1 cellular context compared by ENCODE assay signal in the genomic region with DNA sequence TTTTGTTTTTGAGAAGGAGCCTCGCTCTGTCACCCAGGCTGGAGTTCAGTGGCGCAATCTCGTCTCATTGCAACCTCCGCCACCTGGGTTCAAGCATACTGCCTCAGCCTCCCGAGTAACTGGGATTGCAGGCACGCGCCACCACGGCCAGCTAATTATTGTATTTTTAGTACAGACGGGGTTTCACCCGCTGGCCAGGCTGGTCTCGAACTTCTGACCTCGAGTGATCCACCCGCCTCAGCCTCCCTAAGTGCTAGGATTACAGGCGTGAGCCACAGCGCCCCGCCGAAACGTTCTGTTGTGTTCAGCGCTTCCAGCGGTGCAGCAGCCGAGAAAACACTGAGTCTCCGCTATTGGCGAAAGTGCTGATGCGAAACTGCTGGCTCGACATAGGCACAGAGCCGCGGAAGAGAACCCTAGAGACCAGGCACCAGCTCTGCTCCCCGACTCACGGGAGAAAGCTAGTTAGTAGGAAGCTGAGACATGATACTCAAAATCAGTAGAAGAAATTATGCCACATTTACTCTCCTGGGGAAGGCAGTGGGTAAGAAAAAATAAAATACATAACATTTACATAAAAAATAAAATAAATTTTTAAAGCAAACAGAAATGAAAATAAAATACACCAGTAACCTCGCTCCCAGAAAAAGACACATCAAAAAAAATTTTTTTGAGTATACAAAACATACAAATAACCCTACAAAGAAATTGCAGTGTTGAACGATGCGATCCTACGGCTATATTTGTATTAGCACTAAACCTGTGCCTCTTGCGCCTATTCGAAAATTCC.
A peak's percentile ranks its signal among the peaks of the same experiment; 100 is the strongest.
TF ChIP-seq lines count a peak whose summit lies in the region.

No MANE protein-coding gene starts in this region.

TF ChIP-seq in HepG2, 621 proteins besides CTCF, POLR2A, EP300 and RAD21 (continued from another document and continues in another):
- TF ChIP-seq, protein P1, sequence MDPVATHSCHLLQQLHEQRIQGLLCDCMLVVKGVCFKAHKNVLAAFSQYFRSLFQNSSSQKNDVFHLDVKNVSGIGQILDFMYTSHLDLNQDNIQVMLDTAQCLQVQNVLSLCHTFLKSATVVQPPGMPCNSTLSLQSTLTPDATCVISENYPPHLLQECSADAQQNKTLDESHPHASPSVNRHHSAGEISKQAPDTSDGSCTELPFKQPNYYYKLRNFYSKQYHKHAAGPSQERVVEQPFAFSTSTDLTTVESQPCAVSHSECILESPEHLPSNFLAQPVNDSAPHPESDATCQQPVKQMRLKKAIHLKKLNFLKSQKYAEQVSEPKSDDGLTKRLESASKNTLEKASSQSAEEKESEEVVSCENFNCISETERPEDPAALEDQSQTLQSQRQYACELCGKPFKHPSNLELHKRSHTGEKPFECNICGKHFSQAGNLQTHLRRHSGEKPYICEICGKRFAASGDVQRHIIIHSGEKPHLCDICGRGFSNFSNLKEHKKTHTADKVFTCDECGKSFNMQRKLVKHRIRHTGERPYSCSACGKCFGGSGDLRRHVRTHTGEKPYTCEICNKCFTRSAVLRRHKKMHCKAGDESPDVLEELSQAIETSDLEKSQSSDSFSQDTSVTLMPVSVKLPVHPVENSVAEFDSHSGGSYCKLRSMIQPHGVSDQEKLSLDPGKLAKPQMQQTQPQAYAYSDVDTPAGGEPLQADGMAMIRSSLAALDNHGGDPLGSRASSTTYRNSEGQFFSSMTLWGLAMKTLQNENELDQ (CRISPR knock-in tag; IDR thresholded peaks at IDR 0.05; ENCODE audit: borderline replicate concordance) = no peak
- peak; percentile 88 for TF ChIP-seq ZNF280D (CRISPR knock-in tag; IDR thresholded peaks at IDR 0.05)
- TF ChIP-seq ZNF205 (CRISPR knock-in tag; IDR thresholded peaks at IDR 0.05) = peak; percentile 84
- TF ChIP-seq, protein P2, sequence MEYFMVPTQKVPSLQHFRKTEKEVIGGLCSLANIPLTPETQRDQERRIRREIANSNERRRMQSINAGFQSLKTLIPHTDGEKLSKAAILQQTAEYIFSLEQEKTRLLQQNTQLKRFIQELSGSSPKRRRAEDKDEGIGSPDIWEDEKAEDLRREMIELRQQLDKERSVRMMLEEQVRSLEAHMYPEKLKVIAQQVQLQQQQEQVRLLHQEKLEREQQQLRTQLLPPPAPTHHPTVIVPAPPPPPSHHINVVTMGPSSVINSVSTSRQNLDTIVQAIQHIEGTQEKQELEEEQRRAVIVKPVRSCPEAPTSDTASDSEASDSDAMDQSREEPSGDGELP (IDR thresholded peaks at IDR 0.05; ENCODE audit: borderline replicate concordance, low read depth) = peak; percentile 38; the same call in 1 of the 2 replicates
- 0 out of 2 replicates have a peak, but pooled peaks have one; percentile 23 for TF ChIP-seq ARHGAP35 (CRISPR knock-in tag; IDR thresholded peaks at IDR 0.05; ENCODE audit: borderline replicate concordance)
- no peak for TF ChIP-seq STAT6 (CRISPR knock-in tag; IDR thresholded peaks at IDR 0.05; ENCODE audit: borderline replicate concordance)
- TF ChIP-seq ZNF12 (CRISPR knock-in tag; IDR thresholded peaks at IDR 0.05) = peak; percentile 47; the same call in 1 of the 2 replicates
- peak; percentile 41; the same call in 1 of the 2 replicates for TF ChIP-seq ETV5 (CRISPR knock-in tag; IDR thresholded peaks at IDR 0.05; ENCODE audit: borderline replicate concordance)
- TF ChIP-seq HNF4A (CRISPR knock-in tag; IDR thresholded peaks at IDR 0.05) = peak; percentile 29; the same call in 1 of the 2 replicates
- TF ChIP-seq KMT2B (CRISPR knock-in tag; IDR thresholded peaks at IDR 0.05) = peak; percentile 87
- TF ChIP-seq MAFF (IDR thresholded peaks at IDR 0.05; ENCODE audit: low read depth, low read length) = peak; percentile 81
- peak; percentile 80; the same call in 1 of the 2 replicates for TF ChIP-seq FOXJ3 (CRISPR knock-in tag; IDR thresholded peaks at IDR 0.05; ENCODE audit: borderline replicate concordance)
- peak; percentile 73 for TF ChIP-seq GABPB1 (CRISPR knock-in tag; IDR thresholded peaks at IDR 0.05)
- TF ChIP-seq PAXIP1 (CRISPR knock-in tag; conservative IDR thresholded peaks at IDR 0.05) = peak; percentile 52
- no peak for TF ChIP-seq SNAI1 (CRISPR knock-in tag; IDR thresholded peaks at IDR 0.05; ENCODE audit: borderline replicate concordance)
- TF ChIP-seq ZBTB46 (CRISPR knock-in tag; IDR thresholded peaks at IDR 0.05; ENCODE audit: borderline replicate concordance) = no peak
- no peak for TF ChIP-seq ZNF850 (CRISPR knock-in tag; conservative IDR thresholded peaks at IDR 0.05)
- TF ChIP-seq FOXK2 (IDR thresholded peaks at IDR 0.05) = 0 out of 2 replicates have a peak, but pooled peaks have one; percentile 45
- TF ChIP-seq ZNF687 (CRISPR knock-in tag; IDR thresholded peaks at IDR 0.05) = peak; percentile 91
- TF ChIP-seq ELF1 (CRISPR knock-in tag; IDR thresholded peaks at IDR 0.05) = peak; percentile 82
- TF ChIP-seq ZNF891 (CRISPR knock-in tag; IDR thresholded peaks at IDR 0.05) = peak; percentile 56; the same call in 1 of the 2 replicates
- TF ChIP-seq ZNF331 (CRISPR knock-in tag; IDR thresholded peaks at IDR 0.05) = peak; percentile 91
- no peak; the same call in 1 of the 2 replicates for TF ChIP-seq ZNF558 (CRISPR knock-in tag; IDR thresholded peaks at IDR 0.05; ENCODE audit: borderline replicate concordance)
- no peak for TF ChIP-seq HNRNPH1 (optimal IDR thresholded peaks at IDR 0.05; ENCODE audit: low read depth, low read length)
- peak; percentile 70; the same call in 1 of the 2 replicates for TF ChIP-seq CBFB (CRISPR knock-in tag; IDR thresholded peaks at IDR 0.05)
- no peak for TF ChIP-seq SP140L (CRISPR knock-in tag; IDR thresholded peaks at IDR 0.05; ENCODE audit: borderline replicate concordance)
